Comparison of ENCODE assay signal across 20 cellular contexts in the genomic region with DNA sequence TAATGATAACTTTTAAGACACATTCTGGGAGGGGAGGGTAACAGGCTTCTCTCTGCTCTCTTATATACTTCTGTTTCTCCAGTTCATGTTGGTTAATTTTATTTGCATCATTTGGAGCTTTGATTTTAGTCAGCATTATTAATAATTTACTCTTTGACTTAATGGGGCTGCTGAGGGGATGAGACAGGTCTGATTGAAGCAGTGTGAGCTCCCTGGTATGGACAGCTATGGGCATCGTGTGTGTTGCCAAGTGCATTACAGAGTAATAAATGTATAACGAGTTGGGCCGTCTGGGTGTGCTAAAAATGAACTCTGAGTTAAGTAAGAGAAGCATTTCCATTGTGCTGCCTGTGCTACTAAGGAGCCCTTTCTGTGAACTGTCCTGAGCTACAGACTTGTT. TPM values are rescaled to one million over a fixed set of nuclear protein-coding genes. Genes with fewer than 3 reads are reported as not detected.
DNase-seq lines count a peak whose midpoint lies in the region; ATAC-seq and TF ChIP-seq lines count a peak whose summit lies in the region.
"Had no signal": no experiment of that assay in that cellular context is flagged by ENCODE, and none has a peak within 500 bp of the region (broad histone marks: within the 10 kb centered on the region; RNA-seq: fewer than 3 reads in every experiment).

No MANE protein-coding gene starts in this region.

- H3K27ac Mint-ChIP-seq in T-cell = peak overlapping the region; percentile 56 to 87
- H3K27ac Mint-ChIP-seq: GM23338 had no signal

- in situ Hi-C loops in G401 (cut with HindIII; ENCODE audit: low sequenced_read_pairs) = no loop called here

- H3K36me3 Mint-ChIP-seq in T-cell = no peaks in the 10 kb centered on the region

- CTCF ChIA-PET in T-cell (lab: Charles Lee) = interaction anchor here in 1 of 2 donors (1.1 kb wide), 1 partner anchor 68 kb away, joined by 3 read pairs; no protein-coding TSS in a partner anchor

- TF ChIP-seq CTCF in omental fat pad (IDR thresholded peaks at IDR 0.05) = no peak

- H3K9me3 Mint-ChIP-seq in T-cell = peaks cover 0 to 4% (median 0%) of the 10 kb centered on the region in 3 donors
- H3K9me3 Mint-ChIP-seq: central memory CD8-positive, alpha-beta T cell had no signal

- H3K4me1 Mint-ChIP-seq in T-cell = peaks cover 72 to 88% (median 76%) of the 10 kb centered on the region in 3 donors
- H3K4me1 Mint-ChIP-seq: GM23338 had no signal

- POLR2A ChIA-PET in T-cell (lab: Charles Lee) = interaction anchor here in 1 of 2 donors (0.6 kb wide), 1 partner anchor 282 kb away, joined by 3 read pairs; no protein-coding TSS in a partner anchor

- H3K27me3 Mint-ChIP-seq in T-cell = no peaks in the 10 kb centered on the region
- H3K27me3 Mint-ChIP-seq: central memory CD8-positive, alpha-beta T cell had no signal

- DNase-seq in T-cell = no peak
- DNase-seq in activated CD4-positive, CD25-positive, alpha-beta regulatory T cell treated with anti-CD3 and anti-CD28 coated beads, Interleukin-2, amount 50 U/mL, for 72 hours = no peak
- no peak for DNase-seq in omental fat pad (ENCODE audit: low spot score)
- no peak for DNase-seq in activated gamma-delta T cell (lab: John Stamatoyannopoulos, UW)
- no peak for DNase-seq in G401 (ENCODE audit: low spot score)
- DNase-seq: DMS153; KG1; mucosa of descending colon; NCI-H1436; NCI-H345; pancreas; stimulated activated CD4-positive, alpha-beta T cell treated with anti-CD3 and anti-CD28 coated beads, Interleukin-4, amount 100 ng/mL, for 24 hours; T-helper 9 cell; tibial artery had no signal

- H3K4me3 Mint-ChIP-seq in T-cell = peak overlapping the region in 1 of 3 donors; percentile 43
- H3K4me3 Mint-ChIP-seq: central memory CD8-positive, alpha-beta T cell; GM23338 had no signal

- peak; percentile 33 for ATAC-seq in GM18498 (IDR thresholded peaks at IDR 0.05; ENCODE audit: unreplicated experiment)
- ATAC-seq in GM19043 (IDR thresholded peaks at IDR 0.05; ENCODE audit: low read depth, unreplicated experiment) = peak; percentile 38
- ATAC-seq in HG02981 (IDR thresholded peaks at IDR 0.05; ENCODE audit: unreplicated experiment) = peak; percentile 46
- ATAC-seq in T-cell (replicated peaks in 1 of 4) = no peak
- no peak for ATAC-seq in omental fat pad (ENCODE audit: low FRiP score)
- ATAC-seq: GM23338, mucosa of descending colon, pancreas had no signal

RNA-seq across cellular contexts. Expression of a gene that starts 31.7 kb away (rescaled TPM):
- total RNA-seq in T-cell (100 to 1,000 TPM; 429 to 525 (median 494) TPM), omental fat pad (10 to 100 TPM; 14.6 to 34.5 (median 21.7) TPM)
- not detected in 2 replicates for total RNA-seq in G401 (2014; rRNA removed; shearing (Covaris generic))
- total RNA-seq: SJSA1 had no signal

Comparison
In these comparisons a context has a peak if more than half of its experiments do, and no peak if none do; other contexts are left out.
1. ATAC-seq: peak in GM18498 (single experiment), GM19043 (single experiment) and HG02981 (single experiment); none in T-cell (0 of 4) and omental fat pad (single experiment).
2. RNA of a gene that starts 31.7 kb away (total RNA-seq): 429 to 525 TPM in T-cell and 14.6 to 34.5 TPM in omental fat pad; not detected in G401; every median in the first group is over 10 times any median in the second.